8 cellular contexts compared by ENCODE assay signal in the genomic region with DNA sequence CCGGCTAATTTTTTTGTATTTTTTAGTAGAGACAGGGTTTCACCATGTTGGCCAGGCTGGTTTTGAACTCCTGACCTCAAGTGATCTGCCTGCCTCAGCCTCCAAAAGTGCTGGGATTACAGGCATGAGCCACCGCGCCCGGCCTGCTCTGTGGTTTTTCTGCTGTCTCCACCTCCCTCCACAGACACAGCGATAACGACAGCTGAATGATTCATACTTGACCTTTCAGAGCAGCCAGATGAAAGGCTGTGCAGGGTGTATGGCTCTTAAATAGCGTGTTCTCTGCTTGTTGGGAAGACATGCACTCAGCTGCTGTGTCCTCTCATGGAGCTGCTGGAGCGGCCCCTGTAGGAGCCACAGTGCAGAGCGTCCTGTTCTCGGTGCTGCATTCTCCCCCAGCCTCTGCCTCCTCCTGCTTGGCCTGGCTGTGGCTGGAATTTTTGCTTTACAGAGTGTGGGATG.
DNase-seq lines count a peak whose midpoint lies in the region; ATAC-seq and TF ChIP-seq lines count a peak whose summit lies in the region.
"Not testable (repeated sequence)": the region's sequence is repeated elsewhere in the genome, so short reads cannot be mapped to it uniquely, and the experiment has no call there.

No MANE protein-coding gene starts in this region.

- H3K4me3 ChIP-seq in AG04449 (ENCODE audit: low read depth, low read length); Jurkat, Clone E6-1 (ENCODE audit: low read length); coronary artery: not testable (repeated sequence)

- POLR2A ChIA-PET in AG04449 (lab: Yijun Ruan, JAX): interaction anchor here (0.9 kb wide), 1 partner anchor 63 kb away, joined by 6 read pairs; a partner anchor contains a TSS

- H3K9me3 Mint-ChIP-seq in activated CD8-positive, alpha-beta memory T cell treated with anti-CD3 and anti-CD28 coated beads, Interleukin-2, amount 10 ng/mL, durations not matched to agents 7 days and 5 days (ENCODE audit: low read depth): not testable (repeated sequence)

- H3K36me3 Mint-ChIP-seq in activated CD8-positive, alpha-beta memory T cell treated with anti-CD3 and anti-CD28 coated beads, Interleukin-2, amount 10 ng/mL, durations not matched to agents 7 days and 5 days: peaks cover 43% of the 10 kb centered on the region

- intact Hi-C loops in left colon (cut with DNase I, micrococcal nuclease): not testable (repeated sequence)

- H3K27ac ChIP-seq in coronary artery: peak overlapping the region; percentile 55 to 63

- TF ChIP-seq CTCF in AG04449 (IDR thresholded peaks at IDR 0.05; ENCODE audit: insufficient read depth, low read length, missing control alignments): peak; percentile 78
- TF ChIP-seq CTCF in coronary artery (IDR thresholded peaks at IDR 0.05): not testable (repeated sequence)

- not testable (repeated sequence) for H3K27me3 Mint-ChIP-seq in activated CD8-positive, alpha-beta memory T cell treated with anti-CD3 and anti-CD28 coated beads, Interleukin-2, amount 10 ng/mL, durations not matched to agents 7 days and 5 days

- ATAC-seq in GM18907 (IDR thresholded peaks at IDR 0.05; ENCODE audit: unreplicated experiment): peak; percentile 80
- peak; percentile 98 for ATAC-seq in activated CD8-positive, alpha-beta memory T cell treated with anti-CD3 and anti-CD28 coated beads, Interleukin-2, amount 10 ng/mL, durations not matched to agents 7 days and 5 days
- ATAC-seq in left colon: peak; percentile 99

- CTCF ChIA-PET in AG04449 (lab: Yijun Ruan, JAX): interaction anchor here (0.7 to 2.7 kb wide), 12 partner anchors 8 to 171 kb away, joined by 3 to 13 read pairs (median 3); no protein-coding TSS in a partner anchor
- CTCF ChIA-PET in activated CD8-positive, alpha-beta memory T cell treated with anti-CD3 and anti-CD28 coated beads, Interleukin-2, amount 10 ng/mL, durations not matched to agents 7 days and 5 days (lab: Charles Lee): interaction anchor here (0.6 to 1.8 kb wide), 13 partner anchors 12 to 665 kb away, joined by 3 to 8 read pairs (median 4); a partner anchor contains a TSS

- H3K4me1 Mint-ChIP-seq in activated CD8-positive, alpha-beta memory T cell treated with anti-CD3 and anti-CD28 coated beads, Interleukin-2, amount 10 ng/mL, durations not matched to agents 7 days and 5 days: peaks cover 56% of the 10 kb centered on the region

- DNase-seq in AG04449 (ENCODE audit: low read depth, low spot score) (peak; percentile 88), RPMI8226 (peak; percentile 61), coronary artery (ENCODE audit: low spot score) (peak; percentile 83), left colon (peak; percentile 59 to 65)
- peak; percentile 37 for DNase-seq in Jurkat, Clone E6-1 (ENCODE audit: low read depth, low spot score)
- peak; percentile 89 for DNase-seq in activated CD8-positive, alpha-beta memory T cell treated with anti-CD3 and anti-CD28 coated beads, Interleukin-2, amount 10 ng/mL, durations not matched to agents 7 days and 5 days
- DNase-seq in stimulated activated CD4-positive, alpha-beta T cell treated with anti-CD3 and anti-CD28 coated beads, Interleukin-1b, Interleukin-23, amount 100 ng/mL, for 48 hours: peak; percentile 89

- peak overlapping the region; percentile 24 for H3K4me3 Mint-ChIP-seq in activated CD8-positive, alpha-beta memory T cell treated with anti-CD3 and anti-CD28 coated beads, Interleukin-2, amount 10 ng/mL, durations not matched to agents 7 days and 5 days

- H3K27ac Mint-ChIP-seq in activated CD8-positive, alpha-beta memory T cell treated with anti-CD3 and anti-CD28 coated beads, Interleukin-2, amount 10 ng/mL, durations not matched to agents 7 days and 5 days: peak overlapping the region; percentile 80

Comparison
In these comparisons a context has a peak if more than half of its experiments do, and no peak if none do; other contexts are left out.
1. DNase-seq: peak in every context shown above with its lines; median percentile 89 in activated CD8-positive, alpha-beta memory T cell treated with anti-CD3 and anti-CD28 coated beads, Interleukin-2, amount 10 ng/mL, durations not matched to agents 7 days and 5 days; 89 in stimulated activated CD4-positive, alpha-beta T cell treated with anti-CD3 and anti-CD28 coated beads, Interleukin-1b, Interleukin-23, amount 100 ng/mL, for 48 hours; 88 in AG04449; 83 in coronary artery; 62 in left colon; 61 in RPMI8226; 37 in Jurkat, Clone E6-1.